Comparison of ENCODE assay signal across 31 cellular contexts in genomic region chr6:93243379-93243778, GRCh38.
"Had no signal": no experiment of that assay in that cellular context is flagged by ENCODE, and none has a peak within 500 bp of the region (broad histone marks: within the 10 kb centered on the region; RNA-seq: fewer than 3 reads in every experiment).

No MANE protein-coding gene starts in this region.

- H3K9me3 ChIP-seq: left lung, lower lobe of right lung, neutrophil, prostate gland, stomach, testis, thyroid gland, transverse colon, upper lobe of left lung, vagina had no signal

- DNase-seq: kidney; left colon; left lung; lower lobe of right lung; mammary epithelial cell; mesenchymal stem cell; naive B cell; natural killer cell; nephron progenitor cell; occipital lobe; posterior cingulate gyrus; retina; right cardiac atrium; stimulated activated CD4-positive, alpha-beta T cell treated with anti-CD3 and anti-CD28 coated beads, Interleukin-12 subunit alpha, Interleukin-12 subunit beta, amount 100 ng/mL, for 4 hours; stimulated activated CD4-positive, alpha-beta T cell treated with anti-CD3 and anti-CD28 coated beads, Interleukin-15, amount 100 ng/mL, for 24 hours; stimulated activated CD4-positive, alpha-beta T cell treated with anti-CD3 and anti-CD28 coated beads, Interleukin-2, amount 100 ng/mL, for 24 hours; stimulated activated CD4-positive, alpha-beta T cell treated with anti-CD3 and anti-CD28 coated beads, Interleukin-4, amount 100 ng/mL, for 1 hour; stimulated activated naive B cell treated with anti-CD40 and anti-IgM and Interleukin-4, amounts not matched to agents 10 μg/mL and 1 μg/mL and 100 μg/mL, for 72 hours; stimulated activated naive CD8-positive, alpha-beta T cell treated with anti-CD3 and anti-CD28 coated beads, Interleukin-15, Interleukin-2, amounts not matched to agents 100 U/mL and 50 U/mL, for 24 hours; stomach; testis; thyroid gland; transverse colon; upper lobe of left lung had no signal

- H3K27me3 ChIP-seq: hepatocyte, left lung, neural progenitor cell, neutrophil, stomach, testis, thyroid gland, transverse colon, upper lobe of left lung, vagina had no signal

- H3K36me3 ChIP-seq: left lung, lower lobe of right lung, neural progenitor cell, neutrophil, prostate gland, thyroid gland, transverse colon, upper lobe of left lung, vagina had no signal

- ATAC-seq: left colon; left lung; lower lobe of right lung; natural killer cell; right cardiac atrium; sciatic nerve; stimulated activated naive B cell treated with anti-CD40 and anti-IgM and Interleukin-4, amounts not matched to agents 10 μg/mL and 1 μg/mL and 100 μg/mL, for 72 hours; stimulated activated naive CD8-positive, alpha-beta T cell treated with anti-CD3 and anti-CD28 coated beads, Interleukin-15, Interleukin-2, amounts not matched to agents 100 U/mL and 50 U/mL, for 24 hours had no signal

- H3K27ac ChIP-seq: hepatocyte, left lung, lower lobe of right lung, neural progenitor cell, neutrophil, prostate gland, skin epidermis, stomach, testis, thyroid gland, transverse colon, upper lobe of left lung, vagina had no signal

- H3K4me3 ChIP-seq: hepatocyte, left lung, lower lobe of right lung, neural progenitor cell, prostate gland, skin epidermis, stomach, testis, thyroid gland, transverse colon, upper lobe of left lung, vagina had no signal

- H3K4me1 ChIP-seq: left lung, lower lobe of right lung, prostate gland, stomach, testis, thyroid gland, transverse colon, upper lobe of left lung, vagina had no signal
